In the genomic region with DNA sequence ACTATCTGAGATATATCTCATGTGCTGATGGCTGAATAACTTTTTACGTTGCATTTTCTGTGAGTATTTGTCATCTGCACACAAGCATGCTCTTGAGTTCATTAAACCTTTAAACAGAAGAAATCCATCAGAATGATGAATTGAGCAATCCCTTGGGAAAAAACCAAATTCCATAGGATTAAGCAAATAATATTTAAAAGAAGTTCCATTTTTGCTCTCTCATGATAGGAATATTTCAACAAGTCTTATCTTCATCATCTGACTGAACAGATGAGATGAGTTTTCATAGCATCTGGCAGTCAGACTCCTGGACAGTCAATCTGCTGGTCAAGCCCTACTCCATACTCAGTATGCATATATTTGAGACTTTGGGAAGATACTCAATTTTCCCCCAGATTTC, we compare ENCODE assay signal across 16 cellular contexts.
DNase-seq lines count a peak whose midpoint lies in the region; ATAC-seq and TF ChIP-seq lines count a peak whose summit lies in the region.
"Had no signal": no experiment of that assay in that cellular context is flagged by ENCODE, and none has a peak within 500 bp of the region (broad histone marks: within the 10 kb centered on the region; RNA-seq: fewer than 3 reads in every experiment).

No MANE protein-coding gene starts in this region.

- intact Hi-C loops in thyroid gland (cut with DNase I), result no loop called here

- 71 to 88% methylated on average over 1 of the region's 1 CpG for WGBS in thyroid gland, 2 donors

- H3K9me3 ChIP-seq in CD4-positive, CD25-positive, alpha-beta regulatory T cell (ENCODE audit: control insufficient read depth in 2 of 2, low read length in 2 of 2), result no peaks in the 10 kb centered on the region
- H3K9me3 ChIP-seq in thyroid gland, result no peaks in the 10 kb centered on the region

- H3K4me1 Mint-ChIP-seq in CD4-positive, CD25-positive, alpha-beta regulatory T cell, result peaks cover 3 to 48% (median 23%) of the 10 kb centered on the region in 4 donors

- no peak for TF ChIP-seq POLR2A in thyroid gland (IDR thresholded peaks at IDR 0.05)

- no peak overlapping the region for H3K27ac ChIP-seq in CD4-positive, CD25-positive, alpha-beta regulatory T cell (ENCODE audit: insufficient read depth, low read length, poor library complexity, severe bottlenecking)
- H3K27ac ChIP-seq in thyroid gland, result no peak overlapping the region
- H3K27ac ChIP-seq: HL-60 had no signal

- H3K4me1 ChIP-seq in CD4-positive, CD25-positive, alpha-beta regulatory T cell (ENCODE audit: control insufficient read depth, insufficient read depth, low read length, poor library complexity, severe bottlenecking), result peaks cover 66% of the 10 kb centered on the region
- H3K4me1 ChIP-seq in thyroid gland, result peaks cover 7 to 20% of the 10 kb centered on the region in 2 donors

- no peaks in the 10 kb centered on the region for H3K36me3 Mint-ChIP-seq in CD4-positive, CD25-positive, alpha-beta regulatory T cell

- peak overlapping the region in 1 of 4 donors; percentile 9 for H3K4me3 Mint-ChIP-seq in CD4-positive, CD25-positive, alpha-beta regulatory T cell

- no peaks in the 10 kb centered on the region for H3K9me3 Mint-ChIP-seq in CD4-positive, CD25-positive, alpha-beta regulatory T cell

- H3K27me3 ChIP-seq in CD4-positive, CD25-positive, alpha-beta regulatory T cell (ENCODE audit: control insufficient read depth, insufficient read depth, low read length), result no peaks in the 10 kb centered on the region
- no peaks in the 10 kb centered on the region for H3K27me3 ChIP-seq in thyroid gland

- no peak for DNase-seq in CD4-positive, CD25-positive, alpha-beta regulatory T cell
- DNase-seq in EL, result peak; percentile 15
- DNase-seq in amniotic epithelial cell (ENCODE audit: low read depth), result peak; percentile 93
- DNase-seq in iris pigment epithelial cell (ENCODE audit: low read depth), result peak; percentile 35
- DNase-seq in thyroid gland, result no peak
- DNase-seq in NCI-H345 treated with DMSO at 0.1 percent for 48 hours (lab: John Stamatoyannopoulos, UW; ENCODE audit: unreplicated experiment), result no peak
- DNase-seq: ACHN; H7; NCI-H1417 treated with DMSO at 0.1 percent for 48 hours; NCI-H1930; NCI-H446 treated with DMSO at 0.1 percent for 48 hours; NK-92 treated with Interleukin-12 subunit alpha and Interleukin-12 subunit beta, amount 100 ng/mL, for 24 hours; SHP77 treated with DMSO at 0.1 percent for 48 hours had no signal

- no peaks in the 10 kb centered on the region for H3K27me3 Mint-ChIP-seq in CD4-positive, CD25-positive, alpha-beta regulatory T cell

- H3K4me3 ChIP-seq in CD4-positive, CD25-positive, alpha-beta regulatory T cell (ENCODE audit: low read depth, low read length), result no peak overlapping the region
- no peak overlapping the region for H3K4me3 ChIP-seq in thyroid gland (replicated peaks in 1 of 3)
- H3K4me3 ChIP-seq: K562 had no signal

- no peak for TF ChIP-seq CTCF in thyroid gland (IDR thresholded peaks at IDR 0.05)

- no peaks in the 10 kb centered on the region for H3K36me3 ChIP-seq in CD4-positive, CD25-positive, alpha-beta regulatory T cell (ENCODE audit: control insufficient read depth, insufficient read depth, low read length)
- no peaks in the 10 kb centered on the region for H3K36me3 ChIP-seq in thyroid gland

- ATAC-seq in CD4-positive, CD25-positive, alpha-beta regulatory T cell (ENCODE audit: low read depth in 2 of 2), result no peak
- ATAC-seq in GM21447 (IDR thresholded peaks at IDR 0.05; ENCODE audit: unreplicated experiment), result no peak
- ATAC-seq: K562 had no signal

- peak overlapping the region in 2 of 3 donors; percentile 56 to 100 for H3K27ac Mint-ChIP-seq in CD4-positive, CD25-positive, alpha-beta regulatory T cell

Comparison
In these comparisons a context has a peak if more than half of its experiments do, and no peak if none do; other contexts are left out.
1. DNase-seq: peak in EL (single experiment), amniotic epithelial cell (single experiment) and iris pigment epithelial cell (single experiment); none in CD4-positive, CD25-positive, alpha-beta regulatory T cell (0 of 3), thyroid gland (0 of 2) and NCI-H345 treated with DMSO at 0.1 percent for 48 hours (single experiment).